In the genomic region with DNA sequence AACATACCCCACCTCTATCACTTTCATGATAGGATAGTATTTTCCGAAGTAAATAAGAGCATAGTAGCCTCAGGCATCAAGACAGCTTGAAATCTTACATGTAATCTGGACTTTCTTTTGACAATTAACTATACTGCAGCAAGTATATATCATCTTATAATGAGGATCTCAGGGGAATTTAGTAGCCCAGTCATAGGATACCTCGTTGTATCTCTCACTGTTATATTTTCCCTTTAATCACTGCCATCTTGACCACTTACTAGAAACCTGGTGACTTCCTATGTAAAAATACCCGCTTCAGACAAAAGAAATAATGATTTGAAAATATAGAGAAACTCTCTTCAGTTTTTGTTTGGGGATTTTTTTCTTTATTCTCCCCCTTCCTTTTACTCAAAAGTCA, we compare ENCODE assay signal across 20 cellular contexts.
"Had no signal": no experiment of that assay in that cellular context is flagged by ENCODE, and none has a peak within 500 bp of the region (broad histone marks: within the 10 kb centered on the region; RNA-seq: fewer than 3 reads in every experiment).

No MANE protein-coding gene starts in this region.

- DNase-seq: islet precursor cell; left ventricle myocardium inferior; midbrain; mucosa of descending colon; naive thymus-derived CD4-positive, alpha-beta T cell; ovary; right lobe of liver; stimulated activated CD4-positive, alpha-beta T cell treated with anti-CD3 and anti-CD28 coated beads, Interleukin-1b, Interleukin-23, amount 100 ng/mL, for 48 hours; stimulated activated CD4-positive, alpha-beta T cell treated with anti-CD3 and anti-CD28 coated beads, Interleukin-2, amount 100 ng/mL, for 48 hours; stimulated activated CD4-positive, alpha-beta T cell treated with anti-CD3 and anti-CD28 coated beads, Interleukin-4, amount 100 ng/mL, for 4 hours; stimulated activated CD8-positive, alpha-beta memory T cell treated with anti-CD3 and anti-CD28 coated beads, Interleukin-4, amount 100 ng/mL, for 48 hours; stimulated activated naive CD4-positive, alpha-beta T cell treated with Interleukin-2 at 50 U/mL for 16 hours; stimulated activated naive CD8-positive, alpha-beta T cell treated with anti-CD3 and anti-CD28 coated beads, Interleukin-15, amount 100 ng/mL, for 72 hours; substantia nigra; transverse colon; upper lobe of left lung had no signal

- H3K27ac ChIP-seq: left ventricle myocardium inferior, ovary, right atrium auricular region, right lobe of liver, transverse colon, upper lobe of left lung, vagina had no signal

- ATAC-seq: mucosa of descending colon; naive thymus-derived CD4-positive, alpha-beta T cell; natural killer cell treated with Interleukin-12 subunit alpha and Interleukin-12 subunit beta and Interleukin-15 and Interleukin-18, amount 100 ng/mL, for 72 hours; right lobe of liver; stimulated activated memory B cell treated with anti-CD40 and anti-IgM and Interleukin-4, amounts not matched to agents 10 μg/mL and 1 μg/mL and 100 μg/mL, for 72 hours; stimulated activated naive CD8-positive, alpha-beta T cell treated with anti-CD3 and anti-CD28 coated beads, Interleukin-15, amount 100 ng/mL, for 72 hours had no signal
